In genomic region chr7:44633254-44634186, GRCh38 we compare ENCODE assay signal across 9 cellular contexts. TPM values are rescaled to one million over a fixed set of nuclear protein-coding genes. Genes with fewer than 3 reads are reported as not detected.
A peak's percentile ranks its signal among the peaks of the same experiment; 100 is the strongest.
DNase-seq lines count a peak whose midpoint lies in the region; ATAC-seq, FAIRE-seq and TF ChIP-seq lines count a peak whose summit lies in the region.
"Had no signal": no experiment of that assay in that cellular context is flagged by ENCODE, and none has a peak within 500 bp of the region (broad histone marks: within the 10 kb centered on the region; RNA-seq: fewer than 3 reads in every experiment).

No MANE protein-coding gene starts in this region.

- POLR2A ChIA-PET in GM12878 (lab: Charles Lee): interaction anchor here (0.7 to 9.3 kb wide), 15 partner anchors 9 to 364 kb away, joined by 3 to 95 read pairs (median 7); partner anchors contain the start of genes OGDH, TMED4 and ZMIZ2

- H3K27ac ChIP-seq in SJSA1 (peak overlapping the region; percentile 74), GM12878 (ENCODE audit: control insufficient read depth, insufficient read depth) (peak overlapping the region; percentile 68)

- CTCF ChIA-PET in GM12878 (lab: Yijun Ruan, JAX): interaction anchor here (0.6 to 3.4 kb wide), 10 partner anchors 8 to 1876 kb away, joined by 3 to 17 read pairs (median 4); partner anchors contain the start of gene OGDH

- in situ Hi-C loops in GM12878 (cut with MboI): no loop called here
- in situ Hi-C loops in KBM-7 (cut with MboI; ENCODE audit: low pct_unique_long_range_greater_than_20kb, low sequenced_read_pairs): no loop called here

- no peaks in the 10 kb centered on the region for H3K9me3 ChIP-seq in SJSA1 (replicated peaks)
- H3K9me3 ChIP-seq in GM12878 (replicated peaks; ENCODE audit: control insufficient read depth, insufficient read depth, low read length): no peaks in the 10 kb centered on the region
- H3K9me3 ChIP-seq: A549 had no signal

- intact Hi-C loops in GM12878 (cut with micrococcal nuclease; ENCODE audit: unreplicated experiment): loop anchor here (1.0 to 10.0 kb wide), 2 partner anchors 27 to 391 kb away; partner anchors contain the start of gene OGDH

- no peak overlapping the region for H2AFZ ChIP-seq in GM12878 (ENCODE audit: control insufficient read depth, low read depth, low read length)

- TF ChIP-seq EP300 in GM12878 (IDR thresholded peaks at IDR 0.05; ENCODE audit: borderline replicate concordance in 1 of 2, control insufficient read depth in 1 of 2, low read depth in 2 of 2, low read length in 2 of 2): peak; percentile 58 to 78; a peak in 3 of 4 replicates

- H3K4me3 ChIP-seq in SJSA1 (no peak overlapping the region), GM12878 (peak overlapping the region; percentile 39), kidney epithelial cell (ENCODE audit: low read depth, low read length) (no peak overlapping the region)
- H3K4me3 ChIP-seq: A549 had no signal

- H3K79me2 ChIP-seq in GM12878 (ENCODE audit: control insufficient read depth, insufficient read depth, low read length): peaks cover 16% of the 10 kb centered on the region

- TF ChIP-seq RAD21 in GM12878 (IDR thresholded peaks at IDR 0.05; ENCODE audit: insufficient read depth, low read depth, low read length): peak; percentile 26; the same call in 1 of the 2 replicates

- SMC1A ChIA-PET in GM12878 (lab: Charles Lee; ENCODE audit: uncharacterized antibody, unreplicated experiment): interaction anchor here (0.9 to 10.4 kb wide), 12 partner anchors 11 to 165 kb away, joined by 3 to 106 read pairs (median 4); partner anchors contain the start of genes OGDH and TMED4

- H3K4me1 ChIP-seq in SJSA1 (replicated peaks) (peaks cover 75% of the 10 kb centered on the region), GM12878 (ENCODE audit: control insufficient read depth, insufficient read depth, low read length) (peaks cover 87% of the 10 kb centered on the region)

- RAD21 ChIA-PET in GM12878 (lab: Charles Lee; ENCODE audit: unreplicated experiment): interaction anchor here (0.6 to 13.2 kb wide), 13 partner anchors 13 to 385 kb away, joined by 3 to 130 read pairs (median 4); partner anchors contain the start of genes H2AZ2 and ZMIZ2

- ATAC-seq in HG03025 (IDR thresholded peaks at IDR 0.05; ENCODE audit: low FRiP score, unreplicated experiment): peak; percentile 58
- peak; percentile 71 for ATAC-seq in GM12878

- no peaks in the 10 kb centered on the region for H4K20me1 ChIP-seq in GM12878 (ENCODE audit: control insufficient read depth, insufficient read depth)

- DNase-seq in DMS53 (lab: John Stamatoyannopoulos, UW) (peak; percentile 50), DMS53 treated with DMSO at 0.1 percent for 48 hours (lab: John Stamatoyannopoulos, UW; ENCODE audit: unreplicated experiment) (no peak), SJSA1 (ENCODE audit: low read depth in 1 of 2, low spot score in 2 of 2) (peak; percentile 79 to 81), GM12878 (ENCODE audit: low read depth, low spot score) (peak; percentile 88), kidney epithelial cell (ENCODE audit: low read depth) (peak; percentile 74), KBM-7 (no peak)
- peak in 2 of 3 experiments; percentile 40 to 54 for DNase-seq in stimulated activated CD4-positive, alpha-beta T cell treated with anti-CD3 and anti-CD28 coated beads, TNF-alpha, amount 100 ng/mL, for 24 hours (ENCODE audit: low read depth in 3 of 3)

- WGBS in GM12878 (ENCODE audit: insufficient coverage, insufficient replicate concordance, low lambda C conversion rate, missing lambda C conversion rate): 17% methylated on average over 10 of the region's 10 CpGs

- TF ChIP-seq POLR2A in GM12878 (IDR thresholded peaks at IDR 0.05; ENCODE audit: low read depth, low read length): peak; percentile 35; the same call in 1 of the 2 replicates

- no peak for TF ChIP-seq CTCF in GM12878 (IDR thresholded peaks at IDR 0.05 in 2 of 3, conservative IDR thresholded peaks at IDR 0.05 in 1 of 3; ENCODE audit: control insufficient read depth in 2 of 3, extremely low read depth in 1 of 3, insufficient read depth in 1 of 3, low read depth in 3 of 3, low read length in 3 of 3)
- no peak for TF ChIP-seq CTCF in kidney epithelial cell (IDR thresholded peaks at IDR 0.05; ENCODE audit: insufficient read depth, low read length, poor library complexity, severe bottlenecking)

- H3K27me3 ChIP-seq in SJSA1 (replicated peaks) (no peaks in the 10 kb centered on the region), GM12878 (replicated peaks in 1 of 2; ENCODE audit: control insufficient read depth in 2 of 2, insufficient read depth in 2 of 2, low read length in 1 of 2) (no peaks in the 10 kb centered on the region), kidney epithelial cell (ENCODE audit: control insufficient read depth, insufficient read depth, low read length) (no peaks in the 10 kb centered on the region)

- H3K36me3 ChIP-seq in SJSA1 (no peaks in the 10 kb centered on the region; the same call in 1 of the 2 replicates), GM12878 (ENCODE audit: control insufficient read depth in 2 of 2, insufficient read depth in 2 of 2, low read length in 1 of 2) (peaks cover 0 to 2% of the 10 kb centered on the region in 2 experiments; a peak in 2 of 4 replicates), kidney epithelial cell (ENCODE audit: control insufficient read depth, insufficient read depth, low read length) (no peaks in the 10 kb centered on the region)

- H3K4me2 ChIP-seq in GM12878 (ENCODE audit: control insufficient read depth, insufficient read depth): peak overlapping the region; percentile 78
- H3K4me2 ChIP-seq: A549 had no signal

- peak overlapping the region; percentile 60 for H3K9ac ChIP-seq in GM12878 (ENCODE audit: control insufficient read depth, insufficient read depth, low read length)

- BruUV-seq in GM12878 (replicated peaks; lab: Mats Ljungman, UMichigan): no TSS peak

- FAIRE-seq in GM12878 (lab: Jason Lieb, UNC): peak; percentile 93
- FAIRE-seq: A549 had no signal

TF ChIP-seq in GM12878, 131 proteins besides CTCF, POLR2A, EP300 and RAD21 (continues in another document):
- TF ChIP-seq IKZF2 (IDR thresholded peaks at IDR 0.05): peak; percentile 94

RNA-seq across cellular contexts. Expression of gene OGDH, which starts 27.1 kb away (rescaled TPM):
- total RNA-seq in SJSA1 (2014; rRNA removed; shearing (Covaris generic)): 38.4 and 51.3 TPM in 2 replicates
- total RNA-seq in GM12878 (2013; cell fraction: nucleolus; rRNA removed): 59.5 and 66.5 TPM in 2 replicates
- 60.6 and 63.5 TPM in 2 replicates for total RNA-seq in GM12878 (2014; rRNA removed)
- 20.5 and 23.1 TPM in 2 replicates for total RNA-seq in GM12878 (2014; rRNA removed; fragmentation: Illumina TruSeq; extraction: Trizol)
- 103 and 104 TPM in 2 replicates for total RNA-seq in GM12878 (2021)
- polyA plus RNA-seq in GM12878 (2011; ENCODE audit: low read depth): 21.1 TPM
- polyA plus RNA-seq in GM12878 (2011; rRNA removed): 16.7 and 33.8 TPM in 2 replicates
- polyA plus RNA-seq in GM12878 (2011; cell fraction: cytosol; rRNA removed): 49.7 and 61.0 TPM in 2 replicates
- polyA plus RNA-seq in GM12878 (2011; cell fraction: nucleus; rRNA removed): 98.8 and 106 TPM in 2 replicates
- 38.1 and 42.9 TPM in 2 replicates for polyA plus RNA-seq in GM12878 (2012)
- polyA plus RNA-seq in GM12878 (2014; fragmentation: Illumina TruSeq; extraction: Trizol): 39.9 and 56.7 TPM in 2 replicates
- 1 to 10 TPM; 4.1 to 4.2 TPM for polyA plus RNA-seq in GM12878 (2014; fragmentation: Nextera tagmentation; extraction: Ambion mirVana)
- 44.7 and 49.1 TPM in 2 replicates for polyA plus RNA-seq in GM12878 (2014; rRNA removed)
- polyA plus RNA-seq in GM12878 (2016; fragmentation: Nextera tagmentation; extraction: Ambion mirVana): 10 to 100 TPM; 52.0 to 53.2 TPM
- polyA minus RNA-seq in GM12878 (2011; rRNA and poly(A)+ RNA removed): 87.7 and 88.6 TPM in 2 replicates
- 34.1 and 34.2 TPM in 2 replicates for polyA minus RNA-seq in GM12878 (2011; cell fraction: cytosol; rRNA and poly(A)+ RNA removed)
- polyA minus RNA-seq in GM12878 (2011; cell fraction: nucleus; rRNA and poly(A)+ RNA removed): 25.9 and 35.4 TPM in 2 replicates
- 61.2 and 65.2 TPM in 2 replicates for total RNA-seq in kidney epithelial cell

RNA-seq across cellular contexts. Expression of gene TMED4, which starts 51.5 kb away (rescaled TPM):
- total RNA-seq in SJSA1 (2014; rRNA removed; shearing (Covaris generic)): 108 and 164 TPM in 2 replicates
- 141 and 178 TPM in 2 replicates for total RNA-seq in GM12878 (2013; cell fraction: nucleolus; rRNA removed)
- 71.3 and 75.3 TPM in 2 replicates for total RNA-seq in GM12878 (2014; rRNA removed)
- 39.1 and 41.4 TPM in 2 replicates for total RNA-seq in GM12878 (2014; rRNA removed; fragmentation: Illumina TruSeq; extraction: Trizol)
- total RNA-seq in GM12878 (2021): 41.6 and 48.1 TPM in 2 replicates
- 49.3 TPM for polyA plus RNA-seq in GM12878 (2011; ENCODE audit: low read depth)
- 67.1 and 69.8 TPM in 2 replicates for polyA plus RNA-seq in GM12878 (2011; rRNA removed)
- polyA plus RNA-seq in GM12878 (2011; cell fraction: cytosol; rRNA removed): 82.6 and 87.1 TPM in 2 replicates
- polyA plus RNA-seq in GM12878 (2011; cell fraction: nucleus; rRNA removed): 70.6 and 72.2 TPM in 2 replicates
- 51.2 and 51.5 TPM in 2 replicates for polyA plus RNA-seq in GM12878 (2012)
- polyA plus RNA-seq in GM12878 (2014; fragmentation: Illumina TruSeq; extraction: Trizol): 37.3 and 38.9 TPM in 2 replicates
- 10 to 100 TPM; 20.8 to 21.0 TPM for polyA plus RNA-seq in GM12878 (2014; fragmentation: Nextera tagmentation; extraction: Ambion mirVana)
- 48.1 and 53.9 TPM in 2 replicates for polyA plus RNA-seq in GM12878 (2014; rRNA removed)
- polyA plus RNA-seq in GM12878 (2016; fragmentation: Nextera tagmentation; extraction: Ambion mirVana): 10 to 100 TPM; 55.6 to 57.4 TPM
- 58.4 and 72.4 TPM in 2 replicates for polyA minus RNA-seq in GM12878 (2011; rRNA and poly(A)+ RNA removed)
- polyA minus RNA-seq in GM12878 (2011; cell fraction: cytosol; rRNA and poly(A)+ RNA removed): 28.4 and 31.1 TPM in 2 replicates
- polyA minus RNA-seq in GM12878 (2011; cell fraction: nucleus; rRNA and poly(A)+ RNA removed): 33.5 and 53.0 TPM in 2 replicates
- total RNA-seq in kidney epithelial cell: 159 and 201 TPM in 2 replicates

RNA-seq across cellular contexts. Expression of gene DDX56, which starts 59.8 kb away (rescaled TPM):
- 67.9 and 72.3 TPM in 2 replicates for total RNA-seq in SJSA1 (2014; rRNA removed; shearing (Covaris generic))
- 56.8 and 76.3 TPM in 2 replicates for total RNA-seq in GM12878 (2013; cell fraction: nucleolus; rRNA removed)
- total RNA-seq in GM12878 (2014; rRNA removed) (93.2 and 97.4 TPM in 2 replicates), GM12878 (2014; rRNA removed; fragmentation: Illumina TruSeq; extraction: Trizol) (51.5 and 52.1 TPM in 2 replicates), GM12878 (2021) (86.3 and 92.4 TPM in 2 replicates), kidney epithelial cell (67.9 and 96.8 TPM in 2 replicates)
- polyA plus RNA-seq in GM12878 (2011; ENCODE audit: low read depth): 40.2 TPM
- polyA plus RNA-seq in GM12878 (2011; rRNA removed) (56.0 and 82.9 TPM in 2 replicates), GM12878 (2014; fragmentation: Illumina TruSeq; extraction: Trizol) (39.1 and 78.1 TPM in 2 replicates), GM12878 (2014; fragmentation: Nextera tagmentation; extraction: Ambion mirVana) (10 to 100 TPM; 19.8 to 48.3 TPM), GM12878 (2014; rRNA removed) (79.6 and 93.8 TPM in 2 replicates), GM12878 (2016; fragmentation: Nextera tagmentation; extraction: Ambion mirVana) (100 to 1,000 TPM; 127 to 136 TPM)
- polyA plus RNA-seq in GM12878 (2011; cell fraction: cytosol; rRNA removed): 85.7 and 112 TPM in 2 replicates
- 182 and 194 TPM in 2 replicates for polyA plus RNA-seq in GM12878 (2011; cell fraction: nucleus; rRNA removed)
- polyA plus RNA-seq in GM12878 (2012): 57.3 and 65.1 TPM in 2 replicates
- polyA minus RNA-seq in GM12878 (2011; rRNA and poly(A)+ RNA removed): 75.0 and 100 TPM in 2 replicates
- polyA minus RNA-seq in GM12878 (2011; cell fraction: cytosol; rRNA and poly(A)+ RNA removed): 26.6 and 29.3 TPM in 2 replicates
- 51.5 and 87.5 TPM in 2 replicates for polyA minus RNA-seq in GM12878 (2011; cell fraction: nucleus; rRNA and poly(A)+ RNA removed)

Comparison
In these comparisons a context has a peak if more than half of its experiments do, and no peak if none do; other contexts are left out.
1. DNase-seq: peak in DMS53 (single experiment), SJSA1 (2 of 2), GM12878 (single experiment), kidney epithelial cell (single experiment) and stimulated activated CD4-positive, alpha-beta T cell treated with anti-CD3 and anti-CD28 coated beads, TNF-alpha, amount 100 ng/mL, for 24 hours (2 of 3); none in DMS53 treated with DMSO at 0.1 percent for 48 hours (single experiment) and KBM-7 (single experiment).